In genomic region chr3:10397879-10398278, GRCh38 we compare ENCODE assay signal across 16 cellular contexts.
A peak's percentile ranks its signal among the peaks of the same experiment; 100 is the strongest.
DNase-seq lines count a peak whose midpoint lies in the region; ATAC-seq, FAIRE-seq and TF ChIP-seq lines count a peak whose summit lies in the region.
"Had no signal": no experiment of that assay in that cellular context is flagged by ENCODE, and none has a peak within 500 bp of the region (broad histone marks: within the 10 kb centered on the region; RNA-seq: fewer than 3 reads in every experiment).

No MANE protein-coding gene starts in this region.

- H3K27ac ChIP-seq in osteoblast (ENCODE audit: low read depth, low read length), result no peak overlapping the region

- peak overlapping the region; percentile 25 for H3K27ac Mint-ChIP-seq in stimulated activated naive B cell treated with anti-CD40 and anti-IgM and Interleukin-4, amounts not matched to agents 10 μg/mL and 1 μg/mL and 100 μg/mL, for 72 hours

- ATAC-seq in stimulated activated naive B cell treated with anti-CD40 and anti-IgM and Interleukin-4, amounts not matched to agents 10 μg/mL and 1 μg/mL and 100 μg/mL, for 72 hours (replicated peaks), result no peak
- no peak for ATAC-seq in sciatic nerve

- H3K4me1 Mint-ChIP-seq in stimulated activated naive B cell treated with anti-CD40 and anti-IgM and Interleukin-4, amounts not matched to agents 10 μg/mL and 1 μg/mL and 100 μg/mL, for 72 hours, result peaks cover 43 to 68% of the 10 kb centered on the region in 2 donors

- no peaks in the 10 kb centered on the region for H3K27me3 Mint-ChIP-seq in stimulated activated naive B cell treated with anti-CD40 and anti-IgM and Interleukin-4, amounts not matched to agents 10 μg/mL and 1 μg/mL and 100 μg/mL, for 72 hours

- DNase-seq in MG63 (peak; percentile 66), bronchial epithelial cell (ENCODE audit: low read depth) (no peak), osteoblast (ENCODE audit: insufficient read length, low spot score, missing footprints) (peak; percentile 86), H7 (no peak), occipital lobe (lab: John Stamatoyannopoulos, UW) (no peak), sciatic nerve (ENCODE audit: low spot score) (no peak)
- DNase-seq in stimulated activated naive B cell treated with anti-CD40 and anti-IgM and Interleukin-4, amounts not matched to agents 10 μg/mL and 1 μg/mL and 100 μg/mL, for 72 hours, result no peak
- DNase-seq: DMS79, HCEC 1CT, NCI-H1105 treated with DMSO at 0.1 percent for 48 hours, NCI-H1694 treated with DMSO at 0.1 percent for 48 hours, NCI-H2227 treated with DMSO at 0.1 percent for 48 hours, NCI-H510A treated with DMSO at 0.1 percent for 48 hours, NCI-H774, RPMI8226, SIG-M5 had no signal

- H3K36me3 ChIP-seq in MG63 (no peaks in the 10 kb centered on the region), bronchial epithelial cell (ENCODE audit: control insufficient read depth, insufficient read depth, low read length) (no peaks in the 10 kb centered on the region), osteoblast (ENCODE audit: insufficient read depth, low read length) (no peaks in the 10 kb centered on the region), H7 (replicated peaks; ENCODE audit: control insufficient read depth, insufficient read depth, low read length) (no peaks in the 10 kb centered on the region)

- H3K4me1 ChIP-seq in osteoblast (ENCODE audit: insufficient read depth, low read length), result no peaks in the 10 kb centered on the region

- H3K36me3 Mint-ChIP-seq in stimulated activated naive B cell treated with anti-CD40 and anti-IgM and Interleukin-4, amounts not matched to agents 10 μg/mL and 1 μg/mL and 100 μg/mL, for 72 hours, result no peaks in the 10 kb centered on the region

- no peaks in the 10 kb centered on the region for H3K9me3 Mint-ChIP-seq in stimulated activated naive B cell treated with anti-CD40 and anti-IgM and Interleukin-4, amounts not matched to agents 10 μg/mL and 1 μg/mL and 100 μg/mL, for 72 hours

- no peaks in the 10 kb centered on the region for H3K9me3 ChIP-seq in MG63
- no peaks in the 10 kb centered on the region for H3K9me3 ChIP-seq in osteoblast (ENCODE audit: low read depth, low read length)

- no peak overlapping the region for H3K4me3 Mint-ChIP-seq in stimulated activated naive B cell treated with anti-CD40 and anti-IgM and Interleukin-4, amounts not matched to agents 10 μg/mL and 1 μg/mL and 100 μg/mL, for 72 hours

- H2AFZ ChIP-seq in osteoblast (ENCODE audit: low read length), result no peak overlapping the region

- H4K20me1 ChIP-seq in osteoblast (ENCODE audit: insufficient read depth, low read length), result no peaks in the 10 kb centered on the region

- FAIRE-seq in bronchial epithelial cell (lab: Jason Lieb, UNC), result peak; percentile 32

- intact Hi-C loops in sciatic nerve (cut with DNase I), result no loop called here

- H3K27me3 ChIP-seq in MG63 (no peaks in the 10 kb centered on the region), bronchial epithelial cell (ENCODE audit: control insufficient read depth, insufficient read depth, low read length) (peaks cover 5% of the 10 kb centered on the region), osteoblast (ENCODE audit: insufficient read depth, low read length) (peaks cover 9% of the 10 kb centered on the region), H7 (ENCODE audit: control insufficient read depth, insufficient read depth, low read length) (no peaks in the 10 kb centered on the region)

- H3K79me2 ChIP-seq in osteoblast (ENCODE audit: insufficient read depth, low read length), result no peaks in the 10 kb centered on the region

- H3K4me2 ChIP-seq in osteoblast (ENCODE audit: insufficient read depth, low read length), result no peak overlapping the region

- H3K4me3 ChIP-seq in MG63, result no peak overlapping the region
- no peak overlapping the region for H3K4me3 ChIP-seq in bronchial epithelial cell (ENCODE audit: low read depth, low read length)
- H3K4me3 ChIP-seq in osteoblast (ENCODE audit: insufficient read depth, low read length), result no peak overlapping the region
- no peak overlapping the region for H3K4me3 ChIP-seq in H7 (ENCODE audit: insufficient read depth, low read depth, low read length)

- no peak for TF ChIP-seq CTCF in bronchial epithelial cell (IDR thresholded peaks at IDR 0.05; ENCODE audit: insufficient read depth, low read length, severe bottlenecking)
- no peak for TF ChIP-seq CTCF in osteoblast (IDR thresholded peaks at IDR 0.05; ENCODE audit: extremely low read depth, low read depth, low read length)

Comparison
In these comparisons a context has a peak if more than half of its experiments do, and no peak if none do; other contexts are left out.
1. DNase-seq: peak in MG63 (single experiment) and osteoblast (single experiment); none in bronchial epithelial cell (single experiment), stimulated activated naive B cell treated with anti-CD40 and anti-IgM and Interleukin-4, amounts not matched to agents 10 μg/mL and 1 μg/mL and 100 μg/mL, for 72 hours (single experiment), H7 (single experiment), occipital lobe (single experiment) and sciatic nerve (single experiment).